ENCODE assay signal across 17 cellular contexts in genomic region chr12:89618113-89618862, GRCh38.
DNase-seq lines count a peak whose midpoint lies in the region; ATAC-seq and TF ChIP-seq lines count a peak whose summit lies in the region.
"Had no signal": no experiment of that assay in that cellular context is flagged by ENCODE, and none has a peak within 500 bp of the region (broad histone marks: within the 10 kb centered on the region; RNA-seq: fewer than 3 reads in every experiment).

No MANE protein-coding gene starts in this region.

- H3K27me3 ChIP-seq in endodermal cell (ENCODE audit: control insufficient read depth, insufficient read depth, low read length, poor library complexity, severe bottlenecking) = no peaks in the 10 kb centered on the region
- H3K27me3 ChIP-seq: upper lobe of right lung had no signal

- 0 to 48% methylated on average over 1 to 2 of the region's 2 CpGs for WGBS in endodermal cell (ENCODE audit: insufficient coverage in 1 of 2, insufficient read length in 1 of 2), 2 experiments

- H3K27me3 Mint-ChIP-seq in activated T-cell treated with anti-CD3 and anti-CD28 coated beads, Interleukin-2, amount 50 U/mL, for 72 hours (ENCODE audit: low read depth) = no peaks in the 10 kb centered on the region
- no peaks in the 10 kb centered on the region for H3K27me3 Mint-ChIP-seq in activated T-cell treated with anti-CD3 and anti-CD28 coated beads, Interleukin-2, amount 50 U/mL, for 4 hours (ENCODE audit: low read depth)
- H3K27me3 Mint-ChIP-seq in IgD-negative memory B cell (no peaks in the 10 kb centered on the region), endodermal cell (ENCODE audit: insufficient read depth) (no peaks in the 10 kb centered on the region)
- H3K27me3 Mint-ChIP-seq in stimulated activated naive CD8-positive, alpha-beta T cell treated with anti-CD3 and anti-CD28 coated beads, Interleukin-15, amount 100 ng/mL, for 72 hours = no peaks in the 10 kb centered on the region

- H3K36me3 ChIP-seq in endodermal cell (ENCODE audit: control insufficient read depth, insufficient read depth, low read length) = peaks cover 83% of the 10 kb centered on the region

- ATAC-seq in activated T-cell treated with anti-CD3 and anti-CD28 coated beads, Interleukin-2, amount 50 U/mL, for 72 hours (replicated peaks in 1 of 2) = peak; percentile 60 to 69
- no peak for ATAC-seq in activated T-cell treated with anti-CD3 and anti-CD28 coated beads, Interleukin-2, amount 50 U/mL, for 4 hours
- peak; percentile 96 for ATAC-seq in stimulated activated naive CD8-positive, alpha-beta T cell treated with anti-CD3 and anti-CD28 coated beads, Interleukin-15, amount 100 ng/mL, for 72 hours
- no peak for ATAC-seq in HG03469 (IDR thresholded peaks at IDR 0.05; ENCODE audit: unreplicated experiment)
- no peak for ATAC-seq in GM19324 (IDR thresholded peaks at IDR 0.05; ENCODE audit: low FRiP score, unreplicated experiment)
- ATAC-seq: left cardiac atrium, Panc1, upper lobe of right lung had no signal

- H3K4me3 ChIP-seq in endodermal cell (ENCODE audit: low read length) = no peak overlapping the region
- H3K4me3 ChIP-seq: A549, SK-N-MC, upper lobe of right lung had no signal

- H3K4me1 Mint-ChIP-seq in activated T-cell treated with anti-CD3 and anti-CD28 coated beads, Interleukin-2, amount 50 U/mL, for 72 hours (ENCODE audit: low read depth) = peaks cover 5% of the 10 kb centered on the region
- peaks cover 11% of the 10 kb centered on the region for H3K4me1 Mint-ChIP-seq in activated T-cell treated with anti-CD3 and anti-CD28 coated beads, Interleukin-2, amount 50 U/mL, for 4 hours (ENCODE audit: low read depth)
- H3K4me1 Mint-ChIP-seq in IgD-negative memory B cell (peaks cover 6 to 19% (median 11%) of the 10 kb centered on the region in 3 donors), endodermal cell (no peaks in the 10 kb centered on the region)
- H3K4me1 Mint-ChIP-seq in stimulated activated naive CD8-positive, alpha-beta T cell treated with anti-CD3 and anti-CD28 coated beads, Interleukin-15, amount 100 ng/mL, for 72 hours = peaks cover 10% of the 10 kb centered on the region

- DNase-seq in activated T-cell treated with anti-CD3 and anti-CD28 coated beads, Interleukin-2, amount 50 U/mL, for 72 hours = no peak
- DNase-seq in activated T-cell treated with anti-CD3 and anti-CD28 coated beads, Interleukin-2, amount 50 U/mL, for 4 hours = no peak
- DNase-seq in endodermal cell (no peak), NCI-H82 (lab: John Stamatoyannopoulos, UW) (no peak)
- peak in 1 of 2 donors; percentile 14 for DNase-seq in stimulated activated naive CD8-positive, alpha-beta T cell treated with anti-CD3 and anti-CD28 coated beads, Interleukin-15, amount 100 ng/mL, for 72 hours
- DNase-seq: activated CD4-positive, alpha-beta T cell treated with anti-CD3 and anti-CD28 coated beads for 48 hours; DMS79; left cardiac atrium; NCI-H1105; stimulated activated naive CD4-positive, alpha-beta T cell treated with Interleukin-2 at 50 U/mL for 16 hours; upper lobe of right lung had no signal

- peaks cover 0 to 9% of the 10 kb centered on the region in 2 donors for H3K36me3 Mint-ChIP-seq in activated T-cell treated with anti-CD3 and anti-CD28 coated beads, Interleukin-2, amount 50 U/mL, for 72 hours (ENCODE audit: insufficient read depth in 2 of 2)
- H3K36me3 Mint-ChIP-seq in activated T-cell treated with anti-CD3 and anti-CD28 coated beads, Interleukin-2, amount 50 U/mL, for 4 hours (ENCODE audit: insufficient read depth) = peaks cover 49% of the 10 kb centered on the region
- H3K36me3 Mint-ChIP-seq in IgD-negative memory B cell (peaks cover 7% of the 10 kb centered on the region), endodermal cell (ENCODE audit: low read depth) (peaks cover 31% of the 10 kb centered on the region)

- H3K27ac Mint-ChIP-seq in activated T-cell treated with anti-CD3 and anti-CD28 coated beads, Interleukin-2, amount 50 U/mL, for 72 hours = peak overlapping the region; percentile 43
- H3K27ac Mint-ChIP-seq in IgD-negative memory B cell (peak overlapping the region in 2 of 3 donors; percentile 14 to 75), endodermal cell (no peak overlapping the region)
- H3K27ac Mint-ChIP-seq in stimulated activated naive CD8-positive, alpha-beta T cell treated with anti-CD3 and anti-CD28 coated beads, Interleukin-15, amount 100 ng/mL, for 72 hours = no peak overlapping the region

- H3K4me3 Mint-ChIP-seq in activated T-cell treated with anti-CD3 and anti-CD28 coated beads, Interleukin-2, amount 50 U/mL, for 72 hours = no peak overlapping the region
- no peak overlapping the region for H3K4me3 Mint-ChIP-seq in activated T-cell treated with anti-CD3 and anti-CD28 coated beads, Interleukin-2, amount 50 U/mL, for 4 hours
- H3K4me3 Mint-ChIP-seq in IgD-negative memory B cell = no peak overlapping the region
- no peak overlapping the region for H3K4me3 Mint-ChIP-seq in endodermal cell
- H3K4me3 Mint-ChIP-seq in stimulated activated naive CD8-positive, alpha-beta T cell treated with anti-CD3 and anti-CD28 coated beads, Interleukin-15, amount 100 ng/mL, for 72 hours = no peak overlapping the region

- no peak overlapping the region for H3K9ac ChIP-seq in endodermal cell (ENCODE audit: extremely low read depth, low read length, poor library complexity, severe bottlenecking)

- no peaks in the 10 kb centered on the region for H3K4me1 ChIP-seq in endodermal cell (ENCODE audit: control insufficient read depth, insufficient read depth, low read length)
- H3K4me1 ChIP-seq: upper lobe of right lung had no signal

- H3K9me3 Mint-ChIP-seq in activated T-cell treated with anti-CD3 and anti-CD28 coated beads, Interleukin-2, amount 50 U/mL, for 72 hours = no peaks in the 10 kb centered on the region
- no peaks in the 10 kb centered on the region for H3K9me3 Mint-ChIP-seq in activated T-cell treated with anti-CD3 and anti-CD28 coated beads, Interleukin-2, amount 50 U/mL, for 4 hours
- H3K9me3 Mint-ChIP-seq in IgD-negative memory B cell = no peaks in the 10 kb centered on the region
- H3K9me3 Mint-ChIP-seq in endodermal cell = no peaks in the 10 kb centered on the region
- H3K9me3 Mint-ChIP-seq in stimulated activated naive CD8-positive, alpha-beta T cell treated with anti-CD3 and anti-CD28 coated beads, Interleukin-15, amount 100 ng/mL, for 72 hours = no peaks in the 10 kb centered on the region

- no peaks in the 10 kb centered on the region for H3K9me3 ChIP-seq in endodermal cell (ENCODE audit: control insufficient read depth, low read length)
- H3K9me3 ChIP-seq: A549, upper lobe of right lung had no signal

- H3K27ac ChIP-seq in endodermal cell (ENCODE audit: low read depth, low read length) = no peak overlapping the region
- H3K27ac ChIP-seq: A549, SK-N-MC, upper lobe of right lung had no signal

- peak; percentile 26 for TF ChIP-seq CTCF in endodermal cell (conservative IDR thresholded peaks at IDR 0.05)

Comparison
In these comparisons a context has a peak if more than half of its experiments do, and no peak if none do; other contexts are left out.
1. ATAC-seq: peak in activated T-cell treated with anti-CD3 and anti-CD28 coated beads, Interleukin-2, amount 50 U/mL, for 72 hours (2 of 2) and stimulated activated naive CD8-positive, alpha-beta T cell treated with anti-CD3 and anti-CD28 coated beads, Interleukin-15, amount 100 ng/mL, for 72 hours (single experiment); none in activated T-cell treated with anti-CD3 and anti-CD28 coated beads, Interleukin-2, amount 50 U/mL, for 4 hours (0 of 2), HG03469 (single experiment) and GM19324 (single experiment).
2. H3K27ac Mint-ChIP-seq: peak in activated T-cell treated with anti-CD3 and anti-CD28 coated beads, Interleukin-2, amount 50 U/mL, for 72 hours (single experiment) and IgD-negative memory B cell (2 of 3); none in endodermal cell (single experiment) and stimulated activated naive CD8-positive, alpha-beta T cell treated with anti-CD3 and anti-CD28 coated beads, Interleukin-15, amount 100 ng/mL, for 72 hours (0 of 2).